In the genomic region with DNA sequence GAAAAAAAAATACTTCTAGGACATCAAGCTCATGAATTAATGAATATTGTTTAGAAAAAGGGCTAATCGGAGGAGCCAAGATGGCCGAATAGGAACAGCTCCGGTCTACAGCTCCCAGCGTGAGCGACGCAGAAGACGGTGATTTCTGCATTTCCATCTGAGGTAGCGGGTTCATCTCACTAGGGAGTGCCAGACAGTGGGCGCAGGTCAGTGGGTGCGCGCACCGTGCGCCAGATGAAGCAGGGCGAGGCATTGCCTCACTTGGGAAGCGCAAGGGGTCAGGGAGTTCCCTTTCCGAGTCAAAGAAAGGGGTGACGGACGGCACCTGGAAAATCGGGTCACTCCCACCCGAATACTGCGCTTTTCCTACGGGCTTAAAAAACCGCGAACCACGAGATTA, we compare ENCODE assay signal across 7 cellular contexts.
DNase-seq lines count a peak whose midpoint lies in the region; ATAC-seq, FAIRE-seq and TF ChIP-seq lines count a peak whose summit lies in the region.
"Not testable (repeated sequence)": the region's sequence is repeated elsewhere in the genome, so short reads cannot be mapped to it uniquely, and the experiment has no call there.

No MANE protein-coding gene starts in this region.

- H3K9me3 ChIP-seq in K562 (replicated peaks; ENCODE audit: control insufficient read depth, insufficient read depth, low read depth, low read length), result not testable (repeated sequence)

- not testable (repeated sequence) for H3K4me3 ChIP-seq in GM23338, K562
- peak overlapping the region; percentile 18 for H3K4me3 ChIP-seq in fibroblast of villous mesenchyme (ENCODE audit: low read depth, low read length)

- not testable (repeated sequence) for H3K9me1 ChIP-seq in K562 (ENCODE audit: control insufficient read depth, insufficient read depth, low read length)

- FAIRE-seq in K562 (lab: Jason Lieb, UNC), result not testable (repeated sequence)

- not testable (repeated sequence) for H3K36me3 ChIP-seq in GM23338 (ENCODE audit: insufficient read depth); K562 (ENCODE audit: control insufficient read depth, insufficient read depth, low read length)

- H4K20me1 ChIP-seq in GM23338 (replicated peaks; ENCODE audit: insufficient read depth); K562 (replicated peaks; ENCODE audit: control insufficient read depth, insufficient read depth, low read length): not testable (repeated sequence)

- not testable (repeated sequence) for H3K27me3 Mint-ChIP-seq in GM23338 (ENCODE audit: insufficient read depth, low read depth, poor library complexity); T-cell; activated CD4-positive, alpha-beta T cell treated with anti-CD3 and anti-CD28 coated beads for 36 hours
- H3K27me3 Mint-ChIP-seq in stimulated activated naive B cell treated with anti-CD40 and anti-IgM and Interleukin-4, amounts not matched to agents 10 μg/mL and 1 μg/mL and 100 μg/mL, for 72 hours, result peaks cover 11 to 12% of the 10 kb centered on the region in 2 donors

- TF ChIP-seq CTCF in GM23338 (conservative IDR thresholded peaks at IDR 0.05; ENCODE audit: low read depth in 2 of 2); K562 (IDR thresholded peaks at IDR 0.05 in 2 of 3, conservative IDR thresholded peaks at IDR 0.05 in 1 of 3; ENCODE audit: insufficient read depth in 2 of 3, low read depth in 1 of 3, low read length in 3 of 3); fibroblast of villous mesenchyme (IDR thresholded peaks at IDR 0.05; ENCODE audit: insufficient read depth, low read depth, low read length): not testable (repeated sequence)

- CTCF ChIA-PET in T-cell (lab: Charles Lee); activated CD4-positive, alpha-beta T cell treated with anti-CD3 and anti-CD28 coated beads for 36 hours (lab: Charles Lee); K562 (lab: Yijun Ruan, JAX; ENCODE audit: low intra/inter-chr PET ratio): not testable (repeated sequence)

- H3K36me3 Mint-ChIP-seq in GM23338 (ENCODE audit: low read depth), result peaks cover 15% of the 10 kb centered on the region; the same call in 2 of the 3 replicates
- H3K36me3 Mint-ChIP-seq in T-cell; activated CD4-positive, alpha-beta T cell treated with anti-CD3 and anti-CD28 coated beads for 36 hours (ENCODE audit: low read depth); stimulated activated naive B cell treated with anti-CD40 and anti-IgM and Interleukin-4, amounts not matched to agents 10 μg/mL and 1 μg/mL and 100 μg/mL, for 72 hours: not testable (repeated sequence)

- peak overlapping the region; percentile 87 for H3K27ac Mint-ChIP-seq in GM23338
- H3K27ac Mint-ChIP-seq in T-cell, result peak overlapping the region; percentile 39 to 68
- not testable (repeated sequence) for H3K27ac Mint-ChIP-seq in activated CD4-positive, alpha-beta T cell treated with anti-CD3 and anti-CD28 coated beads for 36 hours
- H3K27ac Mint-ChIP-seq in stimulated activated naive B cell treated with anti-CD40 and anti-IgM and Interleukin-4, amounts not matched to agents 10 μg/mL and 1 μg/mL and 100 μg/mL, for 72 hours, result peak overlapping the region; percentile 20

- H3K79me2 ChIP-seq in GM23338 (replicated peaks; ENCODE audit: insufficient read depth); K562 (ENCODE audit: control insufficient read depth, insufficient read depth, low read length): not testable (repeated sequence)

- not testable (repeated sequence) for DNase-seq in GM23338 (ENCODE audit: low spot score); T-cell; activated CD4-positive, alpha-beta T cell treated with anti-CD3 and anti-CD28 coated beads for 36 hours; K562 (ENCODE audit: extremely low read depth in 1 of 4, low spot score in 3 of 4); fibroblast of villous mesenchyme (ENCODE audit: low read depth); stimulated activated naive B cell treated with anti-CD40 and anti-IgM and Interleukin-4, amounts not matched to agents 10 μg/mL and 1 μg/mL and 100 μg/mL, for 72 hours
- DNase-seq in NCI-H146 treated with DMSO at 0.1 percent for 48 hours (lab: John Stamatoyannopoulos, UW; ENCODE audit: unreplicated experiment), result peak; percentile 1

- H3K4me3 Mint-ChIP-seq in GM23338, result peak overlapping the region; percentile 29; the same call in 1 of the 3 replicates
- peak overlapping the region in 2 of 3 donors; percentile 37 to 51 for H3K4me3 Mint-ChIP-seq in T-cell
- H3K4me3 Mint-ChIP-seq in activated CD4-positive, alpha-beta T cell treated with anti-CD3 and anti-CD28 coated beads for 36 hours, result peak overlapping the region; percentile 28
- peak overlapping the region in 1 of 2 donors; percentile 14 for H3K4me3 Mint-ChIP-seq in stimulated activated naive B cell treated with anti-CD40 and anti-IgM and Interleukin-4, amounts not matched to agents 10 μg/mL and 1 μg/mL and 100 μg/mL, for 72 hours

- intact Hi-C loops in activated CD4-positive, alpha-beta T cell treated with anti-CD3 and anti-CD28 coated beads for 36 hours (cut with DNase I, micrococcal nuclease); K562 (cut with micrococcal nuclease): not testable (repeated sequence)

- BruUV-seq in K562 (replicated peaks; lab: Mats Ljungman, UMichigan), result TSS peak; percentile 87

- not testable (repeated sequence) for TF ChIP-seq EP300 in K562 (IDR thresholded peaks at IDR 0.05; ENCODE audit: low read length)

- not testable (repeated sequence) for TF ChIP-seq RAD21 in K562 (CRISPR knock-in tag; conservative IDR thresholded peaks at IDR 0.05 in 1 of 2, IDR thresholded peaks at IDR 0.05 in 1 of 2)

- POLR2A ChIA-PET in T-cell (lab: Charles Lee); activated CD4-positive, alpha-beta T cell treated with anti-CD3 and anti-CD28 coated beads for 36 hours (lab: Charles Lee); K562 (lab: Yijun Ruan, JAX): not testable (repeated sequence)

- H3K9ac ChIP-seq in K562 (ENCODE audit: insufficient read depth in 1 of 2, low read depth in 2 of 2, low read length in 2 of 2), result not testable (repeated sequence)

- TF ChIP-seq POLR2A in K562 (conservative IDR thresholded peaks at IDR 0.05), result not testable (repeated sequence)

- peaks cover 13% of the 10 kb centered on the region for H3K9me2 ChIP-seq in GM23338 (ENCODE audit: insufficient read depth)

- not testable (repeated sequence) for H3K4me1 Mint-ChIP-seq in GM23338; T-cell; activated CD4-positive, alpha-beta T cell treated with anti-CD3 and anti-CD28 coated beads for 36 hours; stimulated activated naive B cell treated with anti-CD40 and anti-IgM and Interleukin-4, amounts not matched to agents 10 μg/mL and 1 μg/mL and 100 μg/mL, for 72 hours

- H3K4me2 ChIP-seq in GM23338 (peak overlapping the region; percentile 34; the same call in 1 of the 2 replicates), K562 (ENCODE audit: insufficient read depth, low read length) (peak overlapping the region; percentile 58)

- not testable (repeated sequence) for H3K27ac ChIP-seq in GM23338 (ENCODE audit: low read depth)
- H3K27ac ChIP-seq in K562 (ENCODE audit: extremely low read depth, low read depth, low read length), result peak overlapping the region; percentile 44; the same call in 1 of the 3 replicates

- H3K4me1 ChIP-seq in GM23338 (ENCODE audit: insufficient read depth); K562 (replicated peaks in 1 of 2; ENCODE audit: control insufficient read depth in 2 of 2, insufficient read depth in 2 of 2, low read length in 2 of 2): not testable (repeated sequence)

- 17% methylated on average over 12 of the region's 25 CpGs for WGBS in K562 (ENCODE audit: insufficient coverage, low coverage, missing lambda C conversion rate)

- peaks cover 21% of the 10 kb centered on the region for H3K9me3 Mint-ChIP-seq in GM23338
- H3K9me3 Mint-ChIP-seq in T-cell; activated CD4-positive, alpha-beta T cell treated with anti-CD3 and anti-CD28 coated beads for 36 hours (ENCODE audit: low read depth); stimulated activated naive B cell treated with anti-CD40 and anti-IgM and Interleukin-4, amounts not matched to agents 10 μg/mL and 1 μg/mL and 100 μg/mL, for 72 hours: not testable (repeated sequence)

- in situ Hi-C loops in K562 (cut with MboI), result not testable (repeated sequence)

- H2AFZ ChIP-seq in GM23338, result not testable (repeated sequence)
- peak overlapping the region; percentile 89 for H2AFZ ChIP-seq in K562 (ENCODE audit: low read depth, low read length)

- not testable (repeated sequence) for H3F3A ChIP-seq in GM23338 (replicated peaks; ENCODE audit: low read depth)

- ATAC-seq in GM23338; T-cell (replicated peaks in 1 of 4); activated CD4-positive, alpha-beta T cell treated with anti-CD3 and anti-CD28 coated beads for 36 hours; K562; stimulated activated naive B cell treated with anti-CD40 and anti-IgM and Interleukin-4, amounts not matched to agents 10 μg/mL and 1 μg/mL and 100 μg/mL, for 72 hours (replicated peaks): not testable (repeated sequence)

- H3K27me3 ChIP-seq in GM23338 (ENCODE audit: insufficient read depth); K562 (ENCODE audit: control insufficient read depth in 2 of 2, insufficient read depth in 2 of 2, low read length in 2 of 2): not testable (repeated sequence)

TF ChIP-seq in K562, 482 proteins besides CTCF, POLR2A, EP300 and RAD21:
- TF ChIP-seq NFRKB (IDR thresholded peaks at IDR 0.05; ENCODE audit: low read depth) (peak; percentile 45; the same call in 1 of the 2 replicates), NRF1 (conservative IDR thresholded peaks at IDR 0.05 in 1 of 2, IDR thresholded peaks at IDR 0.05 in 1 of 2) (0 out of 4 replicates have a peak, but pooled peaks of 1 of the 2 experiments have one; percentile 11), EHMT2 (IDR thresholded peaks at IDR 0.05) (peak; percentile 62; the same call in 1 of the 2 replicates)
